ENCODE assay signal across 8 cellular contexts in genomic region chr2:122451040-122451439, GRCh38.
DNase-seq lines count a peak whose midpoint lies in the region; ATAC-seq and TF ChIP-seq lines count a peak whose summit lies in the region.

No MANE protein-coding gene starts in this region.

- DNase-seq in A673 (ENCODE audit: low spot score) (peak; percentile 64), GM13976 (ENCODE audit: low spot score) (peak; percentile 5), Kasumi-1 (lab: John Stamatoyannopoulos, UW) (peak; percentile 75 to 80), lung (ENCODE audit: low spot score) (no peak), NCI-H446 treated with DMSO at 0.1 percent for 48 hours (lab: John Stamatoyannopoulos, UW) (no peak), GF-D8 (lab: John Stamatoyannopoulos, UW) (no peak)
- no peak for DNase-seq in stimulated activated naive CD4-positive, alpha-beta T cell (lab: John Stamatoyannopoulos, UW)

- peak; percentile 58 for ATAC-seq in lung (ENCODE audit: insufficient read depth, low FRiP score)

- H3K27ac ChIP-seq in A673 (ENCODE audit: low read depth, low read length, poor library complexity, severe bottlenecking) = no peak overlapping the region
- no peak overlapping the region for H3K27ac ChIP-seq in VCaP
- H3K27ac ChIP-seq in lung (ENCODE audit: low read depth in 1 of 2, low read length in 1 of 2) = no peak overlapping the region

- BruUV-seq in A673 (replicated peaks; lab: Mats Ljungman, UMichigan) = no TSS peak

- TF ChIP-seq CTCF in A673 (conservative IDR thresholded peaks at IDR 0.05; ENCODE audit: low read depth, low read length) (peak; percentile 64), GM13976 (IDR thresholded peaks at IDR 0.05; ENCODE audit: borderline replicate concordance, control extremely low read depth, extremely low read depth, insufficient read depth, missing control alignments) (no peak), VCaP (conservative IDR thresholded peaks at IDR 0.05) (peak; percentile 72), lung (IDR thresholded peaks at IDR 0.05; ENCODE audit: control extremely low read depth, extremely low read depth) (peak; percentile 5)

- H3K36me3 ChIP-seq in A673 (ENCODE audit: insufficient read depth, low read length, poor library complexity, severe bottlenecking) (no peaks in the 10 kb centered on the region), lung (ENCODE audit: control insufficient read depth in 2 of 2, insufficient read depth in 2 of 2, low read length in 2 of 2) (no peaks in the 10 kb centered on the region)

- CTCF ChIA-PET in A673 (lab: Charles Lee) = no interaction called here

- 65 to 66% methylated on average over 4 of the region's 4 CpGs for WGBS in lung, 2 donors

- H3K9me3 ChIP-seq in A673 (ENCODE audit: low read depth, low read length, poor library complexity, severe bottlenecking) (peaks cover 41% of the 10 kb centered on the region), lung (ENCODE audit: control insufficient read depth in 2 of 2, insufficient read depth in 1 of 2, low read length in 1 of 2) (peaks cover 0 to 5% of the 10 kb centered on the region in 2 donors)

- intact Hi-C loops in A673 (cut with micrococcal nuclease; ENCODE audit: unreplicated experiment) = loop anchor here (10.0 kb wide), 1 partner anchor 476 kb away; no protein-coding TSS in a partner anchor

- POLR2A ChIA-PET in A673 (lab: Charles Lee; ENCODE audit: low non-redundant PET) = no interaction called here

- in situ Hi-C loops in GM13976 (cut with MboI; ENCODE audit: low sequenced_read_pairs, unreplicated experiment) = no loop called here

- H3K4me1 ChIP-seq in A673 (ENCODE audit: insufficient read depth, low read length, poor library complexity, severe bottlenecking) (no peaks in the 10 kb centered on the region), lung (ENCODE audit: control insufficient read depth in 2 of 2, insufficient read depth in 2 of 2, low read length in 2 of 2) (no peaks in the 10 kb centered on the region)

- no peaks in the 10 kb centered on the region for H3K27me3 ChIP-seq in A673 (replicated peaks; ENCODE audit: insufficient read depth, low read depth, low read length, poor library complexity)
- no peaks in the 10 kb centered on the region for H3K27me3 ChIP-seq in lung (ENCODE audit: control insufficient read depth, insufficient read depth)

- H3K4me3 ChIP-seq in A673 (ENCODE audit: low read depth, low read length, poor library complexity, severe bottlenecking) (no peak overlapping the region), lung (no peak overlapping the region)

Comparison
In these comparisons a context has a peak if more than half of its experiments do, and no peak if none do; other contexts are left out.
1. DNase-seq: peak in A673 (single experiment), GM13976 (single experiment) and Kasumi-1 (2 of 2); none in lung (single experiment), NCI-H446 treated with DMSO at 0.1 percent for 48 hours (single experiment), stimulated activated naive CD4-positive, alpha-beta T cell (0 of 6) and GF-D8 (single experiment).